Comparison of ENCODE assay signal across 21 cellular contexts in genomic region chr12:65615091-65615490, GRCh38.
DNase-seq lines count a peak whose midpoint lies in the region; ATAC-seq, FAIRE-seq and TF ChIP-seq lines count a peak whose summit lies in the region.
"Had no signal": no experiment of that assay in that cellular context is flagged by ENCODE, and none has a peak within 500 bp of the region (broad histone marks: within the 10 kb centered on the region; RNA-seq: fewer than 3 reads in every experiment).

No MANE protein-coding gene starts in this region.

- H3K4me1 Mint-ChIP-seq in HFFc6 (ENCODE audit: low read depth) = peaks cover 94% of the 10 kb centered on the region
- H3K4me1 Mint-ChIP-seq in astrocyte (ENCODE audit: low read depth, unreplicated experiment) = peaks cover 23% of the 10 kb centered on the region
- H3K4me1 Mint-ChIP-seq: IgD-negative memory B cell had no signal

- H3K4me3 Mint-ChIP-seq in HFFc6 = peak overlapping the region; percentile 0; the same call in 1 of the 2 replicates
- H3K4me3 Mint-ChIP-seq in astrocyte (ENCODE audit: unreplicated experiment) = no peak overlapping the region
- H3K4me3 Mint-ChIP-seq: activated CD4-positive, alpha-beta T cell treated with anti-CD3 and anti-CD28 coated beads, Interleukin-2, amount 10 ng/mL, durations not matched to agents 24 days and 14 days; activated naive CD4-positive, alpha-beta T cell treated with anti-CD3 and anti-CD28 coated beads for 36 hours; CD8-positive, alpha-beta T cell; IgD-negative memory B cell; type B pancreatic cell had no signal

- H3K4me3 ChIP-seq in AG04449 (ENCODE audit: low read depth, low read length) = no peak overlapping the region
- no peak overlapping the region for H3K4me3 ChIP-seq in astrocyte (ENCODE audit: insufficient read depth, low read depth, low read length)
- H3K4me3 ChIP-seq in foreskin fibroblast (ENCODE audit: low read depth in 1 of 2, low read length in 2 of 2) = no peak overlapping the region
- H3K4me3 ChIP-seq in Peyer's patch = no peak overlapping the region
- H3K4me3 ChIP-seq: cardiac muscle cell, right atrium auricular region had no signal

- TF ChIP-seq POLR2A in Peyer's patch (IDR thresholded peaks at IDR 0.05) = no peak

- ATAC-seq in foreskin keratinocyte (no peak), HG02870 (IDR thresholded peaks at IDR 0.05; ENCODE audit: unreplicated experiment) (no peak)
- ATAC-seq: CD8-positive, alpha-beta T cell; esophagus mucosa had no signal

- peak; percentile 89 for DNase-seq in AG04449 (ENCODE audit: low read depth, low spot score)
- DNase-seq in HFFc6 = peak; percentile 79
- peak; percentile 95 for DNase-seq in astrocyte (ENCODE audit: low read depth)
- peak; percentile 66 to 85 for DNase-seq in foreskin fibroblast
- no peak for DNase-seq in foreskin keratinocyte
- no peak for DNase-seq in SIG-M5 (lab: John Stamatoyannopoulos, UW)
- no peak for DNase-seq in Peyer's patch
- DNase-seq: 8988T; activated CD4-positive, alpha-beta T cell treated with anti-CD3 and anti-CD28 coated beads, Interleukin-2, amount 10 ng/mL, durations not matched to agents 24 days and 14 days; activated naive CD4-positive, alpha-beta T cell treated with anti-CD3 and anti-CD28 coated beads for 36 hours; CD8-positive, alpha-beta T cell; left cardiac atrium; NCI-H2081; NCI-H748 treated with DMSO at 0.1 percent for 48 hours; stimulated activated naive CD8-positive, alpha-beta T cell treated with anti-CD3 and anti-CD28 coated beads, Interleukin-15, Interleukin-2, amounts not matched to agents 100 U/mL and 50 U/mL, for 24 hours had no signal

- H3K36me3 Mint-ChIP-seq in HFFc6 (ENCODE audit: low read depth) (peaks cover 32% of the 10 kb centered on the region), astrocyte (ENCODE audit: low read depth, unreplicated experiment) (peaks cover under 1% of the 10 kb centered on the region)
- H3K36me3 Mint-ChIP-seq: CD8-positive, alpha-beta T cell; IgD-negative memory B cell; type B pancreatic cell had no signal

- H3K9me3 Mint-ChIP-seq in HFFc6 = no peaks in the 10 kb centered on the region
- peaks cover 3% of the 10 kb centered on the region for H3K9me3 Mint-ChIP-seq in astrocyte (ENCODE audit: unreplicated experiment)
- H3K9me3 Mint-ChIP-seq: activated CD4-positive, alpha-beta T cell treated with anti-CD3 and anti-CD28 coated beads, Interleukin-2, amount 10 ng/mL, durations not matched to agents 24 days and 14 days; activated naive CD4-positive, alpha-beta T cell treated with anti-CD3 and anti-CD28 coated beads for 36 hours; CD8-positive, alpha-beta T cell had no signal

- no peaks in the 10 kb centered on the region for H3K27me3 Mint-ChIP-seq in HFFc6 (ENCODE audit: insufficient read depth)
- H3K27me3 Mint-ChIP-seq in astrocyte (ENCODE audit: low read depth, unreplicated experiment) = no peaks in the 10 kb centered on the region
- H3K27me3 Mint-ChIP-seq: activated CD4-positive, alpha-beta T cell treated with anti-CD3 and anti-CD28 coated beads, Interleukin-2, amount 10 ng/mL, durations not matched to agents 24 days and 14 days had no signal

- H3K9me3 ChIP-seq in astrocyte (ENCODE audit: insufficient read depth, low read depth, low read length) = no peaks in the 10 kb centered on the region
- H3K9me3 ChIP-seq in Peyer's patch = no peaks in the 10 kb centered on the region
- H3K9me3 ChIP-seq: right atrium auricular region had no signal

- peak overlapping the region; percentile 30 for H3K9ac ChIP-seq in astrocyte (ENCODE audit: low read length)

- H2AFZ ChIP-seq in astrocyte (ENCODE audit: low read depth, low read length) = no peak overlapping the region

- H3K27ac Mint-ChIP-seq in HFFc6 = peak overlapping the region; percentile 74
- no peak overlapping the region for H3K27ac Mint-ChIP-seq in astrocyte (ENCODE audit: unreplicated experiment)
- H3K27ac Mint-ChIP-seq: activated CD4-positive, alpha-beta T cell treated with anti-CD3 and anti-CD28 coated beads, Interleukin-2, amount 10 ng/mL, durations not matched to agents 24 days and 14 days; activated naive CD4-positive, alpha-beta T cell treated with anti-CD3 and anti-CD28 coated beads for 36 hours; CD8-positive, alpha-beta T cell; IgD-negative memory B cell; type B pancreatic cell had no signal

- H3K27me3 ChIP-seq in astrocyte (ENCODE audit: insufficient read depth, low read length) (no peaks in the 10 kb centered on the region), foreskin keratinocyte (no peaks in the 10 kb centered on the region), Peyer's patch (no peaks in the 10 kb centered on the region)
- H3K27me3 ChIP-seq: cardiac muscle cell, right atrium auricular region had no signal

- H3K27ac ChIP-seq in astrocyte (ENCODE audit: low read depth, low read length) = peak overlapping the region; percentile 57
- no peak overlapping the region for H3K27ac ChIP-seq in foreskin keratinocyte
- no peak overlapping the region for H3K27ac ChIP-seq in Peyer's patch
- H3K27ac ChIP-seq: cardiac muscle cell, right atrium auricular region had no signal

- no peaks in the 10 kb centered on the region for H3K36me3 ChIP-seq in astrocyte (ENCODE audit: insufficient read depth, low read length)
- no peaks in the 10 kb centered on the region for H3K36me3 ChIP-seq in Peyer's patch
- H3K36me3 ChIP-seq: cardiac muscle cell, right atrium auricular region had no signal

- H3K79me2 ChIP-seq in astrocyte (ENCODE audit: insufficient read depth, low read length) = no peaks in the 10 kb centered on the region

- H3K4me2 ChIP-seq in astrocyte (ENCODE audit: low read length) = no peak overlapping the region

- CTCF ChIA-PET in AG04449 (lab: Yijun Ruan, JAX) = no interaction called here

- POLR2A ChIA-PET in AG04449 (lab: Yijun Ruan, JAX) = interaction anchor here (1.0 to 1.5 kb wide), 2 partner anchors 28 to 42 kb away, joined by 3 to 4 read pairs; no protein-coding TSS in a partner anchor

- H3K4me1 ChIP-seq in astrocyte (ENCODE audit: insufficient read depth, low read length) = peaks cover 15% of the 10 kb centered on the region
- H3K4me1 ChIP-seq in foreskin keratinocyte = peaks cover 40% of the 10 kb centered on the region
- H3K4me1 ChIP-seq in Peyer's patch = no peaks in the 10 kb centered on the region
- H3K4me1 ChIP-seq: right atrium auricular region had no signal

- TF ChIP-seq CTCF in AG04449 (IDR thresholded peaks at IDR 0.05; ENCODE audit: insufficient read depth, low read length, missing control alignments) (no peak), HFFc6 (IDR thresholded peaks at IDR 0.05) (no peak), astrocyte (IDR thresholded peaks at IDR 0.05; ENCODE audit: insufficient read depth, low read depth, low read length) (no peak), foreskin fibroblast (IDR thresholded peaks at IDR 0.05; ENCODE audit: low read depth, low read length) (no peak), foreskin keratinocyte (conservative IDR thresholded peaks at IDR 0.05) (no peak), Peyer's patch (IDR thresholded peaks at IDR 0.05) (no peak)

- no peaks in the 10 kb centered on the region for H4K20me1 ChIP-seq in astrocyte (ENCODE audit: insufficient read depth, low read length)

- peak; percentile 80 for FAIRE-seq in astrocyte (lab: Jason Lieb, UNC)

Comparison
In these comparisons a context has a peak if more than half of its experiments do, and no peak if none do; other contexts are left out.
1. DNase-seq: peak in AG04449 (single experiment), HFFc6 (single experiment), astrocyte (single experiment) and foreskin fibroblast (2 of 2); none in foreskin keratinocyte (0 of 2), SIG-M5 (single experiment) and Peyer's patch (0 of 3).